8 cellular contexts compared by ENCODE assay signal in genomic region chr14:104985675-104986486, GRCh38.
DNase-seq lines count a peak whose midpoint lies in the region; ATAC-seq and TF ChIP-seq lines count a peak whose summit lies in the region.

Gene CLBA1 (plus strand): TSS chr14:104985788. CDS start chr14:104986432, 644 bp downstream.

- CTCF ChIA-PET in RWPE1 (lab: Yijun Ruan, JAX), result interaction anchor here (2.4 to 2.7 kb wide), 2 partner anchors 10 to 60 kb away, joined by 8 to 10 read pairs; no protein-coding TSS in a partner anchor

- H2AFZ ChIP-seq in neuron (ENCODE audit: low read depth, low read length), result peak within 1 kb of the TSS; percentile 73

- H3K9me3 ChIP-seq in neuron (ENCODE audit: low read length), result no peaks in the 10 kb centered on the region
- no peaks in the 10 kb centered on the region for H3K9me3 ChIP-seq in stomach smooth muscle (ENCODE audit: control insufficient read depth in 2 of 2, low read length in 2 of 2)

- POLR2A ChIA-PET in RWPE1 (lab: Yijun Ruan, JAX; ENCODE audit: low non-redundant PET), result interaction anchor here (0.6 to 1.0 kb wide), 3 partner anchors 9 to 18 kb away, joined by 3 to 4 read pairs (median 4); no protein-coding TSS in a partner anchor

- TF ChIP-seq RAD21 in Ishikawa (IDR thresholded peaks at IDR 0.05; ENCODE audit: low read depth), result no peak

- H3K27ac ChIP-seq in RWPE1, result peak within 1 kb of the TSS; percentile 100
- peak within 1 kb of the TSS; percentile 18 for H3K27ac ChIP-seq in stomach smooth muscle (ENCODE audit: low read length)

- H3K4me3 ChIP-seq in neuron (ENCODE audit: low read length), result peak within 1 kb of the TSS; percentile 82
- H3K4me3 ChIP-seq in stomach smooth muscle (ENCODE audit: low read length in 2 of 2), result peak within 1 kb of the TSS; percentile 62 to 80

- H3K27me3 ChIP-seq in neuron (ENCODE audit: insufficient read depth, low read length), result peaks cover 25% of the 10 kb centered on the region
- no peaks in the 10 kb centered on the region for H3K27me3 ChIP-seq in stomach smooth muscle (ENCODE audit: control insufficient read depth in 1 of 2, insufficient read depth in 2 of 2, low read length in 2 of 2)

- peak; percentile 76 for DNase-seq in DMS79 treated with DMSO at 0.1 percent for 48 hours (lab: John Stamatoyannopoulos, UW)
- peak; percentile 91 for DNase-seq in RWPE1 (ENCODE audit: low spot score)
- peak; percentile 90 for DNase-seq in activated gamma-delta T cell (lab: John Stamatoyannopoulos, UW)
- DNase-seq in foreskin melanocyte, result peak; percentile 81

- TF ChIP-seq CTCF in RWPE1 (conservative IDR thresholded peaks at IDR 0.05; ENCODE audit: low read depth), result no peak

- peak within 1 kb of the TSS; percentile 55 to 65 for H3K9ac ChIP-seq in stomach smooth muscle (ENCODE audit: low read length in 2 of 2)

- TF ChIP-seq EP300 in Ishikawa (IDR thresholded peaks at IDR 0.05; ENCODE audit: borderline replicate concordance), result no peak

- H3K4me1 ChIP-seq in neuron (ENCODE audit: insufficient read depth, low read length) (peaks cover 9% of the 10 kb centered on the region), stomach smooth muscle (ENCODE audit: control insufficient read depth, insufficient read depth, low read length) (peaks cover 16% of the 10 kb centered on the region)

- peak; percentile 92 for ATAC-seq in GM21619 (IDR thresholded peaks at IDR 0.05; ENCODE audit: unreplicated experiment)

- H3K36me3 ChIP-seq in neuron (ENCODE audit: insufficient read depth, low read length) (no peaks in the 10 kb centered on the region), stomach smooth muscle (ENCODE audit: control insufficient read depth in 2 of 2, insufficient read depth in 2 of 2, low read length in 2 of 2) (no peaks in the 10 kb centered on the region)

TF ChIP-seq in Ishikawa, 13 proteins besides CTCF, POLR2A, EP300 and RAD21:
- 0 out of 2 replicates have a peak, but pooled peaks have one; percentile 5 for TF ChIP-seq NFIC (IDR thresholded peaks at IDR 0.05)
- TF ChIP-seq EGR1 (IDR thresholded peaks at IDR 0.05), result peak; percentile 58; the same call in 1 of the 2 replicates
- TF ChIP-seq MAX (IDR thresholded peaks at IDR 0.05), result peak; percentile 29; the same call in 1 of the 2 replicates
- no peak for TF ChIP-seq TEAD4 (IDR thresholded peaks at IDR 0.05)

Comparison
In these comparisons a context has a peak if more than half of its experiments do, and no peak if none do; other contexts are left out.
1. Peak in every context shown above with its lines: DNase-seq, ATAC-seq, H3K4me3 ChIP-seq and H3K27ac ChIP-seq.